1 cellular context compared by ENCODE assay signal in genomic region chr2:74374509-74375205, GRCh38.
TF ChIP-seq lines count a peak whose summit lies in the region.

No MANE protein-coding gene starts in this region.

TF ChIP-seq in HepG2, 621 proteins besides CTCF, POLR2A, EP300 and RAD21:
- TF ChIP-seq HOXD1 (CRISPR knock-in tag; IDR thresholded peaks at IDR 0.05), result no peak
- TF ChIP-seq ZFX (CRISPR knock-in tag; IDR thresholded peaks at IDR 0.05; ENCODE audit: low read depth), result no peak
- no peak for TF ChIP-seq HMGXB3 (CRISPR knock-in tag; IDR thresholded peaks at IDR 0.05; ENCODE audit: borderline replicate concordance)
- TF ChIP-seq AGO2 (optimal IDR thresholded peaks at IDR 0.05; ENCODE audit: low read depth, low read length), result peak; percentile 39
